In the genomic region with DNA sequence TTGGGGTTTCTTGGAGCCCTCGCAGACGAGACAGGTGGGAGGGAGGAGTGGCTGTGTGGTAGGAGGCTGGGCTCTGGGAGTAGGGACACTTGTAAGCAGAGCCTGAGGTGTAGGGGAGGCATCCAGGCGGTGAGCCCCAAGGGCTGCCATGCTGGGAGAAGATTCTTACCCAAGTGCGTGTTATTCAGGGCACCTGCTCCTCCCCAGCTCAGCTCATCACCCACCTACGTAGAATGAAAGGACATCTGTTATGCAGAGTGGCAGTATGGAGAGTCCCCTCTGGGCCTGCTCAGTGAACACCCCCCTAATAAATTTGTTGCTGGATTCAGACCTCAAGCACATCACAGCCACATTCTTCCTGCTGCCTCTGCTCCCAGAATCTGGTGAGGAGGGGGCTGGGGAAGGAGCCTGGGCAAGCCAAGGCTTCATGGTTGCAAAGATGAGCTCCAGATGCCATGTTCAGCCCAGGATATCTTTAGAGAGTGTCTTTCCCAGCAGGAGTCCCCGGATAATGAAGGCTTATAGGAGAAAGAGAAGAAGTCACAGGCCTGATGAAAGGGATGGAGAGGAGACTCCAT, we compare ENCODE assay signal across 17 cellular contexts.
"Had no signal": no experiment of that assay in that cellular context is flagged by ENCODE, and none has a peak within 500 bp of the region (broad histone marks: within the 10 kb centered on the region; RNA-seq: fewer than 3 reads in every experiment).

No MANE protein-coding gene starts in this region.

- ATAC-seq: activated CD4-positive, CD25-positive, alpha-beta regulatory T cell treated with anti-CD3 and anti-CD28 coated beads, Interleukin-2, amount 50 U/mL, for 24 hours; activated CD8-positive, alpha-beta T cell treated with anti-CD3 and anti-CD28 coated beads, Interleukin-2, amount 10 ng/mL, durations not matched to agents 7 days and 5 days had no signal

- H3K4me3 ChIP-seq: MG63, PC-9 had no signal

- DNase-seq: activated CD4-positive, alpha-beta T cell treated with anti-CD3 and anti-CD28 coated beads for 4 hours; activated CD8-positive, alpha-beta memory T cell treated with anti-CD3 and anti-CD28 coated beads, Interleukin-2, amount 50 U/mL, for 48 hours; activated CD8-positive, alpha-beta T cell treated with anti-CD3 and anti-CD28 coated beads, Interleukin-2, amount 10 ng/mL, durations not matched to agents 7 days and 5 days; activated T-cell treated with anti-CD3 and anti-CD28 coated beads, Interleukin-2, amount 50 U/mL, for 1 hour; aorta; central memory CD4-positive, alpha-beta T cell; MG63; MV-4-11; NCI-H1092 treated with DMSO at 0.1 percent for 48 hours; NCI-H1417 treated with DMSO at 0.1 percent for 48 hours; NCI-H2081; NCI-H446; NCI-H524; NCI-H748 treated with DMSO at 0.1 percent for 48 hours; PC-9; SHP77 treated with DMSO at 0.1 percent for 48 hours had no signal

- H3K36me3 ChIP-seq: MG63 had no signal

- H3K27ac ChIP-seq: PC-9 had no signal

- H3K9me3 ChIP-seq: MG63 had no signal
